14 cellular contexts compared by ENCODE assay signal in genomic region chr1:30652151-30652915, GRCh38.
DNase-seq lines count a peak whose midpoint lies in the region; TF ChIP-seq lines count a peak whose summit lies in the region.
"Had no signal": no experiment of that assay in that cellular context is flagged by ENCODE, and none has a peak within 500 bp of the region (broad histone marks: within the 10 kb centered on the region; RNA-seq: fewer than 3 reads in every experiment).

No MANE protein-coding gene starts in this region.

- H3K27me3 ChIP-seq in thyroid gland: no peaks in the 10 kb centered on the region

- peak; percentile 13 for DNase-seq in activated CD4-positive, CD25-positive, alpha-beta regulatory T cell treated with anti-CD3 and anti-CD28 coated beads, Interleukin-2, amount 50 U/mL, for 72 hours
- no peak for DNase-seq in activated CD4-positive, CD25-positive, alpha-beta regulatory T cell (lab: John Stamatoyannopoulos, UW)
- DNase-seq in NCI-H2196 (lab: John Stamatoyannopoulos, UW; ENCODE audit: unreplicated experiment): peak; percentile 42
- DNase-seq in dermis microvascular lymphatic vessel endothelial cell (ENCODE audit: low read depth in 2 of 2): peak; percentile 36 to 44
- DNase-seq in thyroid gland: peak; percentile 10 to 22
- no peak for DNase-seq in activated T-cell treated with anti-CD3 and anti-CD28 coated beads for 4 hours
- DNase-seq in nucleus accumbens (lab: John Stamatoyannopoulos, UW): no peak
- no peak for DNase-seq in NCI-H510A (lab: John Stamatoyannopoulos, UW)
- DNase-seq: CD8-positive, alpha-beta T cell; cerebellar nuclear complex; HCEC 1CT; NCI-H748 treated with DMSO at 0.1 percent for 48 hours; stimulated activated naive CD4-positive, alpha-beta T cell had no signal

- no peak overlapping the region for H3K4me3 ChIP-seq in thyroid gland (replicated peaks in 1 of 3)
- H3K4me3 ChIP-seq: skin epidermis had no signal

- intact Hi-C loops in thyroid gland (cut with DNase I): no loop called here

- no peak for TF ChIP-seq CTCF in thyroid gland (IDR thresholded peaks at IDR 0.05)

- WGBS in thyroid gland, 2 donors: 44 to 59% methylated on average over 4 of the region's 4 CpGs

- TF ChIP-seq POLR2A in thyroid gland (IDR thresholded peaks at IDR 0.05): no peak

- H3K36me3 ChIP-seq in thyroid gland: no peaks in the 10 kb centered on the region

- H3K9me3 ChIP-seq in thyroid gland: no peaks in the 10 kb centered on the region

- H3K27ac ChIP-seq in thyroid gland: no peak overlapping the region

- H3K4me1 ChIP-seq in thyroid gland: no peaks in the 10 kb centered on the region

Comparison
In these comparisons a context has a peak if more than half of its experiments do, and no peak if none do; other contexts are left out.
1. DNase-seq: peak in activated CD4-positive, CD25-positive, alpha-beta regulatory T cell treated with anti-CD3 and anti-CD28 coated beads, Interleukin-2, amount 50 U/mL, for 72 hours (single experiment), NCI-H2196 (single experiment), dermis microvascular lymphatic vessel endothelial cell (2 of 2) and thyroid gland (2 of 2); none in activated CD4-positive, CD25-positive, alpha-beta regulatory T cell (0 of 4), activated T-cell treated with anti-CD3 and anti-CD28 coated beads for 4 hours (single experiment), nucleus accumbens (0 of 56) and NCI-H510A (single experiment).